Comparison of ENCODE assay signal across 9 cellular contexts in the genomic region with DNA sequence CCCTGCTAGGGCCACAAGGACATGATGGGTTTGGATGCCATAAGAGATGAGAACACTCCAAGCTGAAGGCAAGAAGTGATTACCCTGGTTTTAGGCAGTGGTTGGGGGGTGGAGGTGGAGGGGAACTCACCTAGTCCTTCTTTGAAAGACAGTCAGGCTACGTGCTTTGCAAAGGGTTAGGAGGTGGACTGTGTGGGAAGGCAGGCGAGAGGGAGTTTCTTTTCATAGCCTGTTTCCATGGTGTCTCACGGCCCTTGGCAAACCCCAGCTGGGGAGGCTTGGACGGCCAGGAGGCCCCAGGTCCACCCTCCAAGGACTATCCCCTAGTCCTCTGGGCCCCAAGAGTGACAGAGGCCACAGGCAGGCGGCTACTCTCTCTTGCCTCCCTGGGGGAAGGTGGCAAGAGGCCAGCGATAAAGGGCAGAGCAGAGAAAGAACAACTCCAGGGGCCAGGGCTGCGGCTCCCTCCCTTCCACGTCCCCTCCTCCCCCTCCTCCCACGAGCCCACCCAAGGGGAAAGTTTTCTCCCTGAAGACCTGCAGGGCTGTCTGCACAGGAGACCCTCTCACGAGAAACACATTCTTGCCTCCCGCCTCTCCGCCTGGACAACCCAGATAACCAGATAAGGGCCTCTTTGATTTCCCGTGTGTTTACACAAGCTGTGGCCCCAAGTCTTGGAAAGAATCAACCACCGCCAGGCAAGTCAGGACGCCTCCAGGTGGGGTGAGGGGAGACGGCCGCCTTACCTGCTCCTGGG.
DNase-seq lines count a peak whose midpoint lies in the region; ATAC-seq and TF ChIP-seq lines count a peak whose summit lies in the region.
"Had no signal": no experiment of that assay in that cellular context is flagged by ENCODE, and none has a peak within 500 bp of the region (broad histone marks: within the 10 kb centered on the region; RNA-seq: fewer than 3 reads in every experiment).

No MANE protein-coding gene starts in this region.

- intact Hi-C loops in sciatic nerve (cut with DNase I) = no loop called here

- TF ChIP-seq CTCF in epithelial cell of esophagus (IDR thresholded peaks at IDR 0.05; ENCODE audit: insufficient read depth, low read depth, low read length, missing control alignments) = no peak

- DNase-seq in HT-29 (ENCODE audit: low spot score) = peak; percentile 60
- peak; percentile 70 for DNase-seq in epithelial cell of esophagus (ENCODE audit: low read depth)
- DNase-seq in sciatic nerve (ENCODE audit: low spot score) = peak; percentile 54
- DNase-seq in foreskin melanocyte = no peak
- no peak for DNase-seq in GOT3 (lab: John Stamatoyannopoulos, UW)
- DNase-seq in NCI-H446 treated with DMSO at 0.1 percent for 48 hours (lab: John Stamatoyannopoulos, UW) = no peak
- DNase-seq: right cardiac atrium had no signal

- ATAC-seq in SK-N-SH treated with all-trans-retinoic acid at 6 μM for 48 hours (peak; percentile 13; the same call in 1 of the 3 replicates), sciatic nerve (peak; percentile 27)
- ATAC-seq: Panc1 had no signal

- H3K4me3 ChIP-seq in epithelial cell of esophagus (ENCODE audit: low read length) = no peak overlapping the region

TF ChIP-seq in SK-N-SH treated with all-trans-retinoic acid at 6 μM for 48 hours, 23 proteins besides CTCF, POLR2A, EP300 and RAD21:
- no peak for TF ChIP-seq BACH2 (CRISPR knock-in tag; IDR thresholded peaks at IDR 0.05; ENCODE audit: borderline replicate concordance)
- TF ChIP-seq ZC3H10 (CRISPR knock-in tag; IDR thresholded peaks at IDR 0.05) = no peak
- TF ChIP-seq TCF4 (CRISPR knock-in tag; IDR thresholded peaks at IDR 0.05; ENCODE audit: borderline replicate concordance) = no peak
- no peak for TF ChIP-seq CSDC2 (CRISPR knock-in tag; IDR thresholded peaks at IDR 0.05)
- no peak for TF ChIP-seq RARB (CRISPR knock-in tag; IDR thresholded peaks at IDR 0.05)

Comparison
In these comparisons a context has a peak if more than half of its experiments do, and no peak if none do; other contexts are left out.
1. DNase-seq: peak in HT-29 (single experiment), epithelial cell of esophagus (single experiment) and sciatic nerve (single experiment); none in foreskin melanocyte (single experiment), GOT3 (single experiment) and NCI-H446 treated with DMSO at 0.1 percent for 48 hours (single experiment).